Comparison of ENCODE assay signal across 1 cellular context in the genomic region with DNA sequence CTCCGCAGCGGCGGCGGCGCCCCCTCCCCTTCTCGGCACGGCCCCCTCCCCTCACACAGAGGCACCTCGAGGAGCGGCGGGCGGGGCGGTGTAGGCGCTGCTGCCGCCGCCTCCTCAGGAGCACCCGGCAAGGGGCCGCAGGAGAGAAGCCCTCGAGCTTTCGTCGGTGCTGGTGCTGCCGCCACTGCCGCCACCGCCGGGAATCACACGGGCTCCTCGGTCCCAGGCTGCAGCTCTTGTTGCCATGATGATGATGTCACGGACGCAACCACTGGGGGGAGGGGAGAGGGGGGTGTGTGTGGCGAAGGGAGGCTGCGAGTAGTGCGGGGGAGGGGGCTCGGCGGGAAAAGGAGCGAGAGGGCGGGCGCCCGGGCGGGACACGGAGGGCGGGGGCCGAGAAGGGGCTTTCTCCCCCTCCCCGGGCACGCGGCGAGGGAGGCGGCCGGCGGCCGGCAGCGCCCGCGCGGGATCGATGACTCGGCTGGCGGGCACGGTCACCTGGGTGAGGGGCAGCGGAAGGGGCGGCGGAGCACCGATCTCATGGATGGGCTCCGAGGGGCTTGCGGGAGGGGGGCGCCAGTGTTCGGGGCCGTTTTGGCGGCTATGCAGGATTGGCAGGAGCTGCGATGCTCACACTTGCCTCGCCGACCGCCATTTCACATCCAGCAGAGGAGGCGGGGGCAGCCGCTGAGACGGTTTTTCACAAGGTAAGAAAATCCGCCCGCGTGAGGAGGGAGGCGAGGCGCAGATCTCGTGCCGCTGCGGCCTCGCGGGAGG.
TF ChIP-seq lines count a peak whose summit lies in the region.

A gene with protein sequence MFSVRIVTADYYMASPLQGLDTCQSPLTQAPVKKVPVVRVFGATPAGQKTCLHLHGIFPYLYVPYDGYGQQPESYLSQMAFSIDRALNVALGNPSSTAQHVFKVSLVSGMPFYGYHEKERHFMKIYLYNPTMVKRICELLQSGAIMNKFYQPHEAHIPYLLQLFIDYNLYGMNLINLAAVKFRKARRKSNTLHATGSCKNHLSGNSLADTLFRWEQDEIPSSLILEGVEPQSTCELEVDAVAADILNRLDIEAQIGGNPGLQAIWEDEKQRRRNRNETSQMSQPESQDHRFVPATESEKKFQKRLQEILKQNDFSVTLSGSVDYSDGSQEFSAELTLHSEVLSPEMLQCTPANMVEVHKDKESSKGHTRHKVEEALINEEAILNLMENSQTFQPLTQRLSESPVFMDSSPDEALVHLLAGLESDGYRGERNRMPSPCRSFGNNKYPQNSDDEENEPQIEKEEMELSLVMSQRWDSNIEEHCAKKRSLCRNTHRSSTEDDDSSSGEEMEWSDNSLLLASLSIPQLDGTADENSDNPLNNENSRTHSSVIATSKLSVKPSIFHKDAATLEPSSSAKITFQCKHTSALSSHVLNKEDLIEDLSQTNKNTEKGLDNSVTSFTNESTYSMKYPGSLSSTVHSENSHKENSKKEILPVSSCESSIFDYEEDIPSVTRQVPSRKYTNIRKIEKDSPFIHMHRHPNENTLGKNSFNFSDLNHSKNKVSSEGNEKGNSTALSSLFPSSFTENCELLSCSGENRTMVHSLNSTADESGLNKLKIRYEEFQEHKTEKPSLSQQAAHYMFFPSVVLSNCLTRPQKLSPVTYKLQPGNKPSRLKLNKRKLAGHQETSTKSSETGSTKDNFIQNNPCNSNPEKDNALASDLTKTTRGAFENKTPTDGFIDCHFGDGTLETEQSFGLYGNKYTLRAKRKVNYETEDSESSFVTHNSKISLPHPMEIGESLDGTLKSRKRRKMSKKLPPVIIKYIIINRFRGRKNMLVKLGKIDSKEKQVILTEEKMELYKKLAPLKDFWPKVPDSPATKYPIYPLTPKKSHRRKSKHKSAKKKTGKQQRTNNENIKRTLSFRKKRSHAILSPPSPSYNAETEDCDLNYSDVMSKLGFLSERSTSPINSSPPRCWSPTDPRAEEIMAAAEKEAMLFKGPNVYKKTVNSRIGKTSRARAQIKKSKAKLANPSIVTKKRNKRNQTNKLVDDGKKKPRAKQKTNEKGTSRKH (N-terminal part only) (minus strand): TSS at position 260 of the 777 bp plus-strand sequence. CDS start 330 bp downstream, outside the sequence.

TF ChIP-seq in IMR-90, 13 proteins besides CTCF, POLR2A, EP300 and RAD21:
- TF ChIP-seq MAFK (IDR thresholded peaks at IDR 0.05; ENCODE audit: low read depth, low read length): no peak
- 0 out of 2 replicates have a peak, but pooled peaks have one; percentile 43 for TF ChIP-seq MXI1 (IDR thresholded peaks at IDR 0.05; ENCODE audit: borderline replicate concordance, low read depth, low read length)
- no peak; the same call in none of the 2 replicates for TF ChIP-seq BHLHE40 (IDR thresholded peaks at IDR 0.05; ENCODE audit: low read depth, low read length)
- no peak for TF ChIP-seq CHD1 (IDR thresholded peaks at IDR 0.05; ENCODE audit: low read depth, low read length)
- peak; percentile 30; the same call in 1 of the 2 replicates for TF ChIP-seq CEBPB (IDR thresholded peaks at IDR 0.05; ENCODE audit: low read depth, low read length)
- TF ChIP-seq RCOR1 (IDR thresholded peaks at IDR 0.05; ENCODE audit: insufficient replicate concordance, low read length): no peak
- TF ChIP-seq, protein P1, sequence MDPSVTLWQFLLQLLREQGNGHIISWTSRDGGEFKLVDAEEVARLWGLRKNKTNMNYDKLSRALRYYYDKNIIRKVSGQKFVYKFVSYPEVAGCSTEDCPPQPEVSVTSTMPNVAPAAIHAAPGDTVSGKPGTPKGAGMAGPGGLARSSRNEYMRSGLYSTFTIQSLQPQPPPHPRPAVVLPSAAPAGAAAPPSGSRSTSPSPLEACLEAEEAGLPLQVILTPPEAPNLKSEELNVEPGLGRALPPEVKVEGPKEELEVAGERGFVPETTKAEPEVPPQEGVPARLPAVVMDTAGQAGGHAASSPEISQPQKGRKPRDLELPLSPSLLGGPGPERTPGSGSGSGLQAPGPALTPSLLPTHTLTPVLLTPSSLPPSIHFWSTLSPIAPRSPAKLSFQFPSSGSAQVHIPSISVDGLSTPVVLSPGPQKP (IDR thresholded peaks at IDR 0.05; ENCODE audit: borderline replicate concordance, low read depth, low read length): no peak
- peak; percentile 81; the same call in 1 of the 2 replicates for TF ChIP-seq MAZ (IDR thresholded peaks at IDR 0.05; ENCODE audit: borderline replicate concordance, low read depth, low read length)
- 0 out of 2 replicates have a peak, but pooled peaks have one; percentile 56 for TF ChIP-seq RFX5 (IDR thresholded peaks at IDR 0.05; ENCODE audit: low read depth, low read length)
